In genomic region chr10:68261132-68261856, GRCh38 we compare ENCODE assay signal across 13 cellular contexts.
A peak's percentile ranks its signal among the peaks of the same experiment; 100 is the strongest.
DNase-seq lines count a peak whose midpoint lies in the region; ATAC-seq and TF ChIP-seq lines count a peak whose summit lies in the region.
"Had no signal": no experiment of that assay in that cellular context is flagged by ENCODE, and none has a peak within 500 bp of the region (broad histone marks: within the 10 kb centered on the region; RNA-seq: fewer than 3 reads in every experiment).

No MANE protein-coding gene starts in this region.

- H3K4me3 ChIP-seq in choroid plexus epithelial cell (ENCODE audit: low read depth, low read length) = no peak overlapping the region
- H3K4me3 ChIP-seq: GM23248, SJSA1 had no signal

- DNase-seq in NCI-H146 (lab: John Stamatoyannopoulos, UW) (peak; percentile 62), choroid plexus epithelial cell (ENCODE audit: low read depth) (peak; percentile 77), kidney tubule cell (ENCODE audit: low spot score) (peak; percentile 76), superior temporal gyrus (ENCODE audit: extremely low spot score) (peak; percentile 54), NCI-H2227 (lab: John Stamatoyannopoulos, UW; ENCODE audit: unreplicated experiment) (no peak)
- DNase-seq: activated effector memory CD4-positive, alpha-beta T cell treated with Interleukin-2 at 50 U/mL for 16 hours; cerebellar nuclear complex; GM23248; NCI-H1694; NCI-H510A had no signal

- no peak for TF ChIP-seq CTCF in choroid plexus epithelial cell (conservative IDR thresholded peaks at IDR 0.05; ENCODE audit: low read depth, low read length)

- ATAC-seq in HG03439 (IDR thresholded peaks at IDR 0.05; ENCODE audit: unreplicated experiment) = no peak
- ATAC-seq in GM18520 (IDR thresholded peaks at IDR 0.05; ENCODE audit: unreplicated experiment) = no peak
